6 cellular contexts compared by ENCODE assay signal in genomic region chr15:77995537-77995918, GRCh38.
DNase-seq lines count a peak whose midpoint lies in the region; ATAC-seq and TF ChIP-seq lines count a peak whose summit lies in the region.
"Not testable (repeated sequence)": the region's sequence is repeated elsewhere in the genome, so short reads cannot be mapped to it uniquely, and the experiment has no call there.

No MANE protein-coding gene starts in this region.

- not testable (repeated sequence) for TF ChIP-seq CTCF in RWPE2 (IDR thresholded peaks at IDR 0.05; ENCODE audit: poor library complexity, severe bottlenecking); chondrocyte (IDR thresholded peaks at IDR 0.05); lower lobe of right lung (IDR thresholded peaks at IDR 0.05); psoas muscle (IDR thresholded peaks at IDR 0.05)

- H3K27me3 Mint-ChIP-seq in chondrocyte (ENCODE audit: low read depth); stimulated activated memory B cell treated with anti-CD40 and anti-IgM and Interleukin-4, amounts not matched to agents 10 μg/mL and 1 μg/mL and 100 μg/mL, for 72 hours: not testable (repeated sequence)

- peaks cover 64% of the 10 kb centered on the region for H3K4me1 Mint-ChIP-seq in chondrocyte (ENCODE audit: low read depth)
- peaks cover 49% of the 10 kb centered on the region for H3K4me1 Mint-ChIP-seq in stimulated activated memory B cell treated with anti-CD40 and anti-IgM and Interleukin-4, amounts not matched to agents 10 μg/mL and 1 μg/mL and 100 μg/mL, for 72 hours

- H3K36me3 ChIP-seq in RWPE2 (ENCODE audit: low read depth) (peaks cover 10% of the 10 kb centered on the region), lower lobe of right lung (peaks cover 48% of the 10 kb centered on the region), psoas muscle (ENCODE audit: insufficient read depth in 1 of 2, low read depth in 1 of 2) (peaks cover 0 to 10% of the 10 kb centered on the region in 2 donors)

- H3K9me3 Mint-ChIP-seq in chondrocyte (ENCODE audit: low read depth); stimulated activated memory B cell treated with anti-CD40 and anti-IgM and Interleukin-4, amounts not matched to agents 10 μg/mL and 1 μg/mL and 100 μg/mL, for 72 hours: not testable (repeated sequence)

- intact Hi-C loops in lower lobe of right lung (cut with DNase I); psoas muscle (cut with DNase I): not testable (repeated sequence)

- H3K4me1 ChIP-seq in RWPE2 (ENCODE audit: insufficient read depth, poor library complexity, severe bottlenecking): peaks cover 21% of the 10 kb centered on the region
- peaks cover 30% of the 10 kb centered on the region for H3K4me1 ChIP-seq in lower lobe of right lung
- peaks cover 29% of the 10 kb centered on the region for H3K4me1 ChIP-seq in psoas muscle

- peak overlapping the region; percentile 82 for H3K27ac Mint-ChIP-seq in chondrocyte (ENCODE audit: unreplicated experiment)
- H3K27ac Mint-ChIP-seq in stimulated activated memory B cell treated with anti-CD40 and anti-IgM and Interleukin-4, amounts not matched to agents 10 μg/mL and 1 μg/mL and 100 μg/mL, for 72 hours: peak overlapping the region; percentile 91

- H3K4me3 ChIP-seq in RWPE2 (ENCODE audit: severe bottlenecking); lower lobe of right lung; psoas muscle: not testable (repeated sequence)

- H3K27me3 ChIP-seq in RWPE2 (ENCODE audit: insufficient read depth, poor library complexity, severe bottlenecking); lower lobe of right lung (ENCODE audit: low read depth); psoas muscle (ENCODE audit: insufficient read depth in 3 of 3, low read length in 2 of 3): not testable (repeated sequence)

- peaks cover 14% of the 10 kb centered on the region for H3K36me3 Mint-ChIP-seq in chondrocyte (ENCODE audit: low read depth)
- H3K36me3 Mint-ChIP-seq in stimulated activated memory B cell treated with anti-CD40 and anti-IgM and Interleukin-4, amounts not matched to agents 10 μg/mL and 1 μg/mL and 100 μg/mL, for 72 hours: peaks cover 17% of the 10 kb centered on the region

- DNase-seq in HT1080 (ENCODE audit: low read depth): peak; percentile 43
- DNase-seq in RWPE2 (ENCODE audit: low spot score); chondrocyte (ENCODE audit: low spot score); psoas muscle: not testable (repeated sequence)
- peak; percentile 28 for DNase-seq in lower lobe of right lung

- not testable (repeated sequence) for H3K9me3 ChIP-seq in RWPE2 (ENCODE audit: severe bottlenecking); lower lobe of right lung; psoas muscle

- 60 to 67% (median 61%) methylated on average over 3 to 4 of the region's 4 CpGs for WGBS in psoas muscle, 3 donors

- not testable (repeated sequence) for ATAC-seq in RWPE2 (ENCODE audit: low read depth); lower lobe of right lung; psoas muscle; stimulated activated memory B cell treated with anti-CD40 and anti-IgM and Interleukin-4, amounts not matched to agents 10 μg/mL and 1 μg/mL and 100 μg/mL, for 72 hours

- H3K27ac ChIP-seq in RWPE2 (ENCODE audit: poor library complexity, severe bottlenecking) (peak overlapping the region; percentile 91), psoas muscle (peak overlapping the region; percentile 85)
- not testable (repeated sequence) for H3K27ac ChIP-seq in lower lobe of right lung

- not testable (repeated sequence) for H3K4me3 Mint-ChIP-seq in chondrocyte (ENCODE audit: unreplicated experiment); stimulated activated memory B cell treated with anti-CD40 and anti-IgM and Interleukin-4, amounts not matched to agents 10 μg/mL and 1 μg/mL and 100 μg/mL, for 72 hours
